ENCODE assay signal across 1 cellular context in the genomic region with DNA sequence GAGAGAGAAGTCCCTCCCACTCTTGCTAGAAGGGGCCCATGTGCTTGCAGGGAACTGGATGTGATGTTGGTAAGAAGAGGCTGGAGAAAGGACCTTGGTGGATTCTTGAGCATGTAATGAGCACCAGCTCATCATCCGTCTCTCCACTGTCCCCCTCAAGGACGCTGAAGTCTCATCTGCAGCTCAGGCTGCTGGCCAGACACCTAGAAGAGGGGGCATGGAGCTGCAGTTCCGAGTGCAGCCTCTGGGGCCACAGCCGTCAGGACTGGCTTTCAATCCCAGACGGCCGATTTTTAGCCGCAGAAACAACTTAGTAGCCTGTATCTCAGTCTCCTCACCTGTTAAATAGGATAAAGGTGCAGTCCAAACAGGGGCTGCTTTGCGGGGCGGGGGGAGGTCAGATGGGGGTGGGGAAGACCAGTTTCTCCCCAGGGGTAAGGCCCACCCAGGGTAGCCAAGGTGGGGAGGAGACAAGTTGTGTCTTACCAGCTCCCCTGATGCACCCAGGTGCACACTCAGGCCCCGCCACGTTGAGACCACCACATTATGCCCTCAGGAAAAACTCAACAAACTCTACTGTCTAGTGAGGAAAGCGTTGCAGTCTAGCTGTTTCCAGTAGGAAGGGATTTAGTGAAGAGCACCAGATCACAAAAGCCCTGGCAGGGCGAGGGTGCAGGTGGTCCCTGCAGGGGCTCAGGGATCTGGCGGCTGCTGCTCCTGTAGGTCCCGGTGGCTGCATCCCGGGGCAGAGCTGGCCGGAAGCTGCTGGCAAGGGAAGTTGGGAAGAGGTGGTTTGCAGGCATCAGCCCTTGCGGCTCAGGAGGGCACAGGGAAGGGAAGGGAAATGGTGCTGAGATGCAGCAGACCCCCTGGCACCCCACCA.
TF ChIP-seq lines count a peak whose summit lies in the region.

No MANE protein-coding gene starts in this region.

TF ChIP-seq in GM23338, 12 proteins besides CTCF, POLR2A, EP300 and RAD21 (continued from another document):
- TF ChIP-seq, protein P1, sequence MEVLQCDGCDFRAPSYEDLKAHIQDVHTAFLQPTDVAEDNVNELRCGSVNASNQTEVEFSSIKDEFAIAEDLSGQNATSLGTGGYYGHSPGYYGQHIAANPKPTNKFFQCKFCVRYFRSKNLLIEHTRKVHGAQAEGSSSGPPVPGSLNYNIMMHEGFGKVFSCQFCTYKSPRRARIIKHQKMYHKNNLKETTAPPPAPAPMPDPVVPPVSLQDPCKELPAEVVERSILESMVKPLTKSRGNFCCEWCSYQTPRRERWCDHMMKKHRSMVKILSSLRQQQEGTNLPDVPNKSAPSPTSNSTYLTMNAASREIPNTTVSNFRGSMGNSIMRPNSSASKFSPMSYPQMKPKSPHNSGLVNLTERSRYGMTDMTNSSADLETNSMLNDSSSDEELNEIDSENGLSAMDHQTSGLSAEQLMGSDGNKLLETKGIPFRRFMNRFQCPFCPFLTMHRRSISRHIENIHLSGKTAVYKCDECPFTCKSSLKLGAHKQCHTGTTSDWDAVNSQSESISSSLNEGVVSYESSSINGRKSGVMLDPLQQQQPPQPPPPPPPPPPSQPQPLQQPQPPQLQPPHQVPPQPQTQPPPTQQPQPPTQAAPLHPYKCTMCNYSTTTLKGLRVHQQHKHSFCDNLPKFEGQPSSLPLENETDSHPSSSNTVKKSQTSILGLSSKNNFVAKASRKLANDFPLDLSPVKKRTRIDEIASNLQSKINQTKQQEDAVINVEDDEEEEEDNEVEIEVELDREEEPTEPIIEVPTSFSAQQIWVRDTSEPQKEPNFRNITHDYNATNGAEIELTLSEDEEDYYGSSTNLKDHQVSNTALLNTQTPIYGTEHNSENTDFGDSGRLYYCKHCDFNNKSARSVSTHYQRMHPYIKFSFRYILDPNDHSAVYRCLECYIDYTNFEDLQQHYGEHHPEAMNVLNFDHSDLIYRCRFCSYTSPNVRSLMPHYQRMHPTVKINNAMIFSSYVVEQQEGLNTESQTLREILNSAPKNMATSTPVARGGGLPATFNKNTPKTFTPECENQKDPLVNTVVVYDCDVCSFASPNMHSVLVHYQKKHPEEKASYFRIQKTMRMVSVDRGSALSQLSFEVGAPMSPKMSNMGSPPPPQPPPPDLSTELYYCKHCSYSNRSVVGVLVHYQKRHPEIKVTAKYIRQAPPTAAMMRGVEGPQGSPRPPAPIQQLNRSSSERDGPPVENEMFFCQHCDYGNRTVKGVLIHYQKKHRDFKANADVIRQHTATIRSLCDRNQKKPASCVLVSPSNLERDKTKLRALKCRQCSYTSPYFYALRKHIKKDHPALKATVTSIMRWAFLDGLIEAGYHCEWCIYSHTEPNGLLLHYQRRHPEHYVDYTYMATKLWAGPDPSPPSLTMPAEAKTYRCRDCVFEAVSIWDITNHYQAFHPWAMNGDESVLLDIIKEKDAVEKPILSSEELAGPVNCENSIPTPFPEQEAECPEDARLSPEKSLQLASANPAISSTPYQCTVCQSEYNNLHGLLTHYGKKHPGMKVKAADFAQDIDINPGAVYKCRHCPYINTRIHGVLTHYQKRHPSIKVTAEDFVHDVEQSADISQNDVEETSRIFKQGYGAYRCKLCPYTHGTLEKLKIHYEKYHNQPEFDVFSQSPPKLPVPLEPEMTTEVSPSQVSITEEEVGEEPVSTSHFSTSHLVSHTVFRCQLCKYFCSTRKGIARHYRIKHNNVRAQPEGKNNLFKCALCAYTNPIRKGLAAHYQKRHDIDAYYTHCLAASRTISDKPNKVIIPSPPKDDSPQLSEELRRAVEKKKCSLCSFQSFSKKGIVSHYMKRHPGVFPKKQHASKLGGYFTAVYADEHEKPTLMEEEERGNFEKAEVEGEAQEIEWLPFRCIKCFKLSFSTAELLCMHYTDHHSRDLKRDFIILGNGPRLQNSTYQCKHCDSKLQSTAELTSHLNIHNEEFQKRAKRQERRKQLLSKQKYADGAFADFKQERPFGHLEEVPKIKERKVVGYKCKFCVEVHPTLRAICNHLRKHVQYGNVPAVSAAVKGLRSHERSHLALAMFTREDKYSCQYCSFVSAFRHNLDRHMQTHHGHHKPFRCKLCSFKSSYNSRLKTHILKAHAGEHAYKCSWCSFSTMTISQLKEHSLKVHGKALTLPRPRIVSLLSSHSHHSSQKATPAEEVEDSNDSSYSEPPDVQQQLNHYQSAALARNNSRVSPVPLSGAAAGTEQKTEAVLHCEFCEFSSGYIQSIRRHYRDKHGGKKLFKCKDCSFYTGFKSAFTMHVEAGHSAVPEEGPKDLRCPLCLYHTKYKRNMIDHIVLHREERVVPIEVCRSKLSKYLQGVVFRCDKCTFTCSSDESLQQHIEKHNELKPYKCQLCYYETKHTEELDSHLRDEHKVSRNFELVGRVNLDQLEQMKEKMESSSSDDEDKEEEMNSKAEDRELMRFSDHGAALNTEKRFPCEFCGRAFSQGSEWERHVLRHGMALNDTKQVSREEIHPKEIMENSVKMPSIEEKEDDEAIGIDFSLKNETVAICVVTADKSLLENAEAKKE (CRISPR knock-in tag; IDR thresholded peaks at IDR 0.05), result no peak
- TF ChIP-seq CREB1 (CRISPR knock-in tag; IDR thresholded peaks at IDR 0.05; ENCODE audit: low read depth) (no peak), STAT1 (IDR thresholded peaks at IDR 0.05; ENCODE audit: unreplicated experiment) (no peak), ZNF331 (CRISPR knock-in tag; IDR thresholded peaks at IDR 0.05; ENCODE audit: low read depth) (no peak), JUNB (IDR thresholded peaks at IDR 0.05; ENCODE audit: unreplicated experiment) (no peak)
